9 cellular contexts compared by ENCODE assay signal in genomic region chr3:39384665-39385000, GRCh38. TPM values are rescaled to one million over a fixed set of nuclear protein-coding genes. Genes with fewer than 3 reads are reported as not detected.
DNase-seq lines count a peak whose midpoint lies in the region; ATAC-seq and TF ChIP-seq lines count a peak whose summit lies in the region.
"Had no signal": no experiment of that assay in that cellular context is flagged by ENCODE, and none has a peak within 500 bp of the region (broad histone marks: within the 10 kb centered on the region; RNA-seq: fewer than 3 reads in every experiment).

No MANE protein-coding gene starts in this region.

- peaks cover 19% of the 10 kb centered on the region for H3K36me3 ChIP-seq in SJSA1
- no peaks in the 10 kb centered on the region for H3K36me3 ChIP-seq in rectal smooth muscle tissue (ENCODE audit: control insufficient read depth, insufficient read depth, low read length)

- no peak overlapping the region for H3K9ac ChIP-seq in rectal smooth muscle tissue (ENCODE audit: low read length)

- H3K27ac ChIP-seq in SJSA1 (no peak overlapping the region), rectal smooth muscle tissue (ENCODE audit: low read depth, low read length) (no peak overlapping the region)

- no peak for TF ChIP-seq CTCF in fibroblast of the aortic adventitia (IDR thresholded peaks at IDR 0.05; ENCODE audit: insufficient read depth, low read length)

- peak overlapping the region; percentile 84 for H3K4me3 ChIP-seq in GM08714 (ENCODE audit: low read length)
- peak overlapping the region; percentile 64 for H3K4me3 ChIP-seq in SJSA1
- H3K4me3 ChIP-seq in fibroblast of the aortic adventitia (ENCODE audit: low read depth, low read length): peak overlapping the region; percentile 89
- H3K4me3 ChIP-seq in rectal smooth muscle tissue (ENCODE audit: low read length): peak overlapping the region; percentile 34

- no peak for DNase-seq in SJSA1 (ENCODE audit: low read depth in 1 of 2, low spot score in 2 of 2)
- no peak for DNase-seq in fibroblast of the aortic adventitia (ENCODE audit: low read depth)
- no peak for DNase-seq in NK-92 (lab: John Stamatoyannopoulos, UW; ENCODE audit: unreplicated experiment)
- DNase-seq in retina: no peak
- no peak for DNase-seq in T-helper 9 cell

- H3K4me1 ChIP-seq in SJSA1 (replicated peaks) (peaks cover 3% of the 10 kb centered on the region; the same call in 1 of the 2 replicates), rectal smooth muscle tissue (ENCODE audit: control insufficient read depth, insufficient read depth, low read length) (peaks cover 4% of the 10 kb centered on the region)

- no peaks in the 10 kb centered on the region for H3K9me3 ChIP-seq in SJSA1 (replicated peaks)

- H3K27me3 ChIP-seq in SJSA1 (replicated peaks) (no peaks in the 10 kb centered on the region), rectal smooth muscle tissue (ENCODE audit: control insufficient read depth, insufficient read depth, low read length) (no peaks in the 10 kb centered on the region)

- no peak for ATAC-seq in HG03432 (IDR thresholded peaks at IDR 0.05; ENCODE audit: unreplicated experiment)

RNA-seq across cellular contexts. Expression of gene SLC25A38, which starts 1.5 kb away (rescaled TPM):
- 13.3 and 19.0 TPM in 2 replicates for total RNA-seq in SJSA1 (2014; rRNA removed; shearing (Covaris generic))
- 19.3 and 39.5 TPM in 2 replicates for total RNA-seq in fibroblast of the aortic adventitia (ENCODE audit: low replicate concordance)

RNA-seq across cellular contexts. Expression of gene RPSA, which starts 21.9 kb away (rescaled TPM):
- 1,277 and 1,831 TPM in 2 replicates for total RNA-seq in SJSA1 (2014; rRNA removed; shearing (Covaris generic))
- 514 and 1,413 TPM in 2 replicates for total RNA-seq in fibroblast of the aortic adventitia (ENCODE audit: low replicate concordance)

RNA-seq across cellular contexts. Expression of gene CCR8, which starts 55.1 kb away (rescaled TPM):
- not detected in 2 replicates for total RNA-seq in SJSA1 (2014; rRNA removed; shearing (Covaris generic))
- total RNA-seq in fibroblast of the aortic adventitia (ENCODE audit: low replicate concordance): not detected in 2 replicates
- total RNA-seq: subcutaneous adipose tissue had no signal

Comparison
In these comparisons a context has a peak if more than half of its experiments do, and no peak if none do; other contexts are left out.
1. H3K4me3 ChIP-seq: peak in every context shown above with its lines; median percentile 89 in fibroblast of the aortic adventitia; 84 in GM08714; 64 in SJSA1; 34 in rectal smooth muscle tissue.